Comparison of ENCODE assay signal across 9 cellular contexts in genomic region chr17:62705116-62705515, GRCh38.
DNase-seq lines count a peak whose midpoint lies in the region; ATAC-seq, FAIRE-seq and TF ChIP-seq lines count a peak whose summit lies in the region.
"Had no signal": no experiment of that assay in that cellular context is flagged by ENCODE, and none has a peak within 500 bp of the region (broad histone marks: within the 10 kb centered on the region; RNA-seq: fewer than 3 reads in every experiment).

No MANE protein-coding gene starts in this region.

- H3K4me1 Mint-ChIP-seq in IgD-negative memory B cell = peaks cover 0 to 2% (median 2%) of the 10 kb centered on the region in 3 donors

- peak overlapping the region; percentile 65 for H3K4me3 ChIP-seq in brain microvascular endothelial cell (ENCODE audit: low read depth, low read length)
- peak overlapping the region; percentile 51 to 76 (median 67) for H3K4me3 ChIP-seq in keratinocyte (ENCODE audit: control insufficient read depth in 2 of 3, extremely low read depth in 1 of 3, insufficient read depth in 2 of 3, low read depth in 1 of 3, low read length in 3 of 3)
- peak overlapping the region; percentile 87 for H3K4me3 ChIP-seq in smooth muscle cell
- no peak overlapping the region for H3K4me3 ChIP-seq in effector memory CD4-positive, alpha-beta T cell (ENCODE audit: insufficient read depth, low read depth, low read length, poor library complexity, severe bottlenecking)

- no peak for DNase-seq in brain microvascular endothelial cell
- no peak for DNase-seq in keratinocyte (ENCODE audit: low read depth, low spot score)
- DNase-seq in smooth muscle cell (lab: John Stamatoyannopoulos, UW; ENCODE audit: unreplicated experiment) = no peak
- no peak for DNase-seq in effector memory CD4-positive, alpha-beta T cell
- no peak for DNase-seq in activated CD4-positive, alpha-beta T cell treated with anti-CD3 and anti-CD28 coated beads, Interleukin-2, amount 50 U/mL, for 4 hours
- DNase-seq: NCI-H524 treated with DMSO at 0.1 percent for 48 hours had no signal

- TF ChIP-seq CTCF in brain microvascular endothelial cell (IDR thresholded peaks at IDR 0.05; ENCODE audit: low read depth, low read length, missing control alignments) = no peak
- TF ChIP-seq CTCF in keratinocyte (optimal IDR thresholded peaks at IDR 0.05 in 1 of 3, IDR thresholded peaks at IDR 0.05 in 1 of 3, conservative IDR thresholded peaks at IDR 0.05 in 1 of 3; ENCODE audit: extremely low read depth in 1 of 3, insufficient read depth in 2 of 3, low read length in 3 of 3) = no peak
- TF ChIP-seq CTCF in smooth muscle cell (IDR thresholded peaks at IDR 0.05; ENCODE audit: borderline replicate concordance, insufficient read depth, poor library complexity, severe bottlenecking) = no peak

- no peaks in the 10 kb centered on the region for H4K20me1 ChIP-seq in keratinocyte (ENCODE audit: control insufficient read depth, extremely low read depth, insufficient read depth, low read length)
- H4K20me1 ChIP-seq in smooth muscle cell (ENCODE audit: low read depth) = no peaks in the 10 kb centered on the region

- no peaks in the 10 kb centered on the region for H3K9me3 ChIP-seq in keratinocyte (ENCODE audit: control insufficient read depth, low read depth, low read length)
- H3K9me3 ChIP-seq in smooth muscle cell (replicated peaks; ENCODE audit: low read depth) = no peaks in the 10 kb centered on the region
- H3K9me3 ChIP-seq in effector memory CD4-positive, alpha-beta T cell (ENCODE audit: control insufficient read depth, low read length) = no peaks in the 10 kb centered on the region

- H3F3A ChIP-seq in smooth muscle cell (ENCODE audit: low read depth) = no peaks in the 10 kb centered on the region

- H3K27ac Mint-ChIP-seq in IgD-negative memory B cell = no peak overlapping the region

- H3K9ac ChIP-seq in keratinocyte (ENCODE audit: control insufficient read depth, extremely low read depth, insufficient read depth, low read length) (peak overlapping the region; percentile 85), smooth muscle cell (ENCODE audit: low read depth) (peak overlapping the region; percentile 84)

- dilution Hi-C loops in keratinocyte (cut with MboI; ENCODE audit: extremely low pct_ligation_motif_present, low sequenced_read_pairs) = no loop called here

- H3K79me2 ChIP-seq in keratinocyte (ENCODE audit: control insufficient read depth, insufficient read depth, low read length) = no peaks in the 10 kb centered on the region
- H3K79me2 ChIP-seq in smooth muscle cell (ENCODE audit: low read depth) = no peaks in the 10 kb centered on the region

- H3K4me2 ChIP-seq in keratinocyte (ENCODE audit: control insufficient read depth, extremely low read depth, insufficient read depth, low read depth, low read length) (peak overlapping the region; percentile 98), smooth muscle cell (peak overlapping the region; percentile 97)

- H3K9me1 ChIP-seq in keratinocyte (ENCODE audit: control insufficient read depth, extremely low read depth, insufficient read depth, low read length) = no peaks in the 10 kb centered on the region

- peak overlapping the region; percentile 81 to 93 (median 84) for H3K4me3 Mint-ChIP-seq in IgD-negative memory B cell

- H2AFZ ChIP-seq in keratinocyte (ENCODE audit: control insufficient read depth, low read length) (peak overlapping the region; percentile 68), smooth muscle cell (ENCODE audit: low read depth) (peak overlapping the region; percentile 90)

- no peaks in the 10 kb centered on the region for H3K36me3 ChIP-seq in brain microvascular endothelial cell (replicated peaks)
- H3K36me3 ChIP-seq in keratinocyte (ENCODE audit: control insufficient read depth in 2 of 2, extremely low read depth in 1 of 2, insufficient read depth in 2 of 2, low read length in 2 of 2) = no peaks in the 10 kb centered on the region
- H3K36me3 ChIP-seq in smooth muscle cell (ENCODE audit: low read depth) = no peaks in the 10 kb centered on the region
- no peaks in the 10 kb centered on the region for H3K36me3 ChIP-seq in effector memory CD4-positive, alpha-beta T cell (ENCODE audit: control insufficient read depth, insufficient read depth, low read length)

- in situ Hi-C loops in brain microvascular endothelial cell (cut with HindIII; ENCODE audit: low pct_ligation_motif_present, low sequenced_read_pairs) = no loop called here

- H3K4me1 ChIP-seq in keratinocyte (ENCODE audit: control insufficient read depth, extremely low read depth, insufficient read depth, low read length) (peaks cover 29% of the 10 kb centered on the region), smooth muscle cell (ENCODE audit: low read depth) (peaks cover 16% of the 10 kb centered on the region)
- H3K4me1 ChIP-seq in effector memory CD4-positive, alpha-beta T cell (ENCODE audit: control insufficient read depth, insufficient read depth, low read length, poor library complexity, severe bottlenecking) = peaks cover 11% of the 10 kb centered on the region

- H3K27me3 Mint-ChIP-seq in IgD-negative memory B cell = peaks cover 17% of the 10 kb centered on the region

- H3K36me3 Mint-ChIP-seq in IgD-negative memory B cell = no peaks in the 10 kb centered on the region

- ATAC-seq in GM21367 (IDR thresholded peaks at IDR 0.05; ENCODE audit: unreplicated experiment) (no peak), GM18511 (IDR thresholded peaks at IDR 0.05; ENCODE audit: unreplicated experiment) (no peak)

- H3K27ac ChIP-seq in brain microvascular endothelial cell (peak overlapping the region; percentile 81), keratinocyte (ENCODE audit: control insufficient read depth, insufficient read depth, low read length) (peak overlapping the region; percentile 84), smooth muscle cell (ENCODE audit: low read depth) (peak overlapping the region; percentile 36)
- H3K27ac ChIP-seq in effector memory CD4-positive, alpha-beta T cell (ENCODE audit: insufficient read depth, low read length, poor library complexity, severe bottlenecking) = no peak overlapping the region

- FAIRE-seq in keratinocyte (lab: Jason Lieb, UNC) = peak; percentile 75

- H3K27me3 ChIP-seq in brain microvascular endothelial cell (replicated peaks) (no peaks in the 10 kb centered on the region), keratinocyte (ENCODE audit: control insufficient read depth, extremely low read depth, insufficient read depth, low read length) (no peaks in the 10 kb centered on the region), smooth muscle cell (ENCODE audit: low read depth) (no peaks in the 10 kb centered on the region)
- no peaks in the 10 kb centered on the region for H3K27me3 ChIP-seq in effector memory CD4-positive, alpha-beta T cell (replicated peaks; ENCODE audit: control insufficient read depth, insufficient read depth, low read length, poor library complexity, severe bottlenecking)

- no peaks in the 10 kb centered on the region for H3K9me3 Mint-ChIP-seq in IgD-negative memory B cell

- WGBS in smooth muscle cell (ENCODE audit: low lambda C conversion rate) = 7% methylated on average over 7 of the region's 7 CpGs
